In the genomic region with DNA sequence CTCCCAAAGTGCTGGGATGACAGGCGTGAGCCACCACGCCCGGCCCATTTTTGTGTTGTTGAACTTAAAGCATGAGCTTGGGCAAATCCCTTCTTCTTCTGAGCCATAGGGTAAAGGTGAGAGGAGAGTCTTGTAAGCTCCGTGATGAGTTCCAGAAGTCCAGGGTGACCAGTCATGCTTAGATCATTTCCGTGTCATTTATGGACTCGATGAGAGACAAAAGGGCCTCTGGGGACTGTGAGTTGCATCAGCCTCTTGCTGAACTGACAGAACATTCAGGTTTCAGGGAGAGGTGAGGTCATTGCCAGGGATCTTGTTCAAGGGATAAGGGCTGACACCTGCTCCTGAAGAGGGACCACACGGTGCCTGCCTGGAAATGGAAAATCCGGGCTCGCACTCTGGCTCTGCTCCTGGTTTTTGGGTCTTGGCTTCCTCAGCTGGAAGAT, we compare ENCODE assay signal across 8 cellular contexts. TPM values are rescaled to one million over a fixed set of nuclear protein-coding genes. Genes with fewer than 3 reads are reported as not detected.
DNase-seq lines count a peak whose midpoint lies in the region; ATAC-seq and TF ChIP-seq lines count a peak whose summit lies in the region.

No MANE protein-coding gene starts in this region.

- no peaks in the 10 kb centered on the region for H3K9me3 ChIP-seq in upper lobe of right lung

- ATAC-seq in upper lobe of right lung, result peak; percentile 68

- H3K27me3 ChIP-seq in upper lobe of right lung, result no peaks in the 10 kb centered on the region

- intact Hi-C loops in upper lobe of right lung (cut with DNase I), result no loop called here

- no peaks in the 10 kb centered on the region for H3K36me3 ChIP-seq in upper lobe of right lung

- peaks cover 5% of the 10 kb centered on the region for H3K4me1 ChIP-seq in upper lobe of right lung

- TF ChIP-seq CTCF in foreskin fibroblast (IDR thresholded peaks at IDR 0.05; ENCODE audit: low read depth, low read length), result no peak
- TF ChIP-seq CTCF in upper lobe of right lung (IDR thresholded peaks at IDR 0.05), result no peak

- H3K4me3 ChIP-seq in foreskin fibroblast (ENCODE audit: low read depth in 1 of 2, low read length in 2 of 2) (no peak overlapping the region), upper lobe of right lung (no peak overlapping the region)

- H3K27ac ChIP-seq in upper lobe of right lung, result no peak overlapping the region

- DNase-seq in NCI-H345 (lab: John Stamatoyannopoulos, UW), result peak; percentile 33
- DNase-seq in NCI-H345 treated with DMSO at 0.1 percent for 48 hours (lab: John Stamatoyannopoulos, UW; ENCODE audit: unreplicated experiment), result no peak
- DNase-seq in SHP77 (lab: John Stamatoyannopoulos, UW), result peak; percentile 71 to 85
- peak; percentile 98 to 99 for DNase-seq in foreskin fibroblast
- no peak for DNase-seq in upper lobe of right lung
- DNase-seq in T-helper 2 cell, result no peak
- no peak for DNase-seq in hippocampal formation (lab: John Stamatoyannopoulos, UW)
- DNase-seq in stimulated activated CD4-positive, alpha-beta T cell treated with anti-CD3 and anti-CD28 coated beads, Interleukin-12 subunit alpha, Interleukin-12 subunit beta, amount 100 ng/mL, for 4 hours, result no peak

RNA-seq across cellular contexts. Expression of a gene that starts 53.6 kb away (rescaled TPM):
- total RNA-seq in upper lobe of right lung, result 91.2 TPM

Comparison
In these comparisons a context has a peak if more than half of its experiments do, and no peak if none do; other contexts are left out.
1. DNase-seq: peak in NCI-H345 (single experiment), SHP77 (2 of 2) and foreskin fibroblast (2 of 2); none in NCI-H345 treated with DMSO at 0.1 percent for 48 hours (single experiment), upper lobe of right lung (single experiment), T-helper 2 cell (0 of 5), hippocampal formation (0 of 2) and stimulated activated CD4-positive, alpha-beta T cell treated with anti-CD3 and anti-CD28 coated beads, Interleukin-12 subunit alpha, Interleukin-12 subunit beta, amount 100 ng/mL, for 4 hours (single experiment).